In the genomic region with DNA sequence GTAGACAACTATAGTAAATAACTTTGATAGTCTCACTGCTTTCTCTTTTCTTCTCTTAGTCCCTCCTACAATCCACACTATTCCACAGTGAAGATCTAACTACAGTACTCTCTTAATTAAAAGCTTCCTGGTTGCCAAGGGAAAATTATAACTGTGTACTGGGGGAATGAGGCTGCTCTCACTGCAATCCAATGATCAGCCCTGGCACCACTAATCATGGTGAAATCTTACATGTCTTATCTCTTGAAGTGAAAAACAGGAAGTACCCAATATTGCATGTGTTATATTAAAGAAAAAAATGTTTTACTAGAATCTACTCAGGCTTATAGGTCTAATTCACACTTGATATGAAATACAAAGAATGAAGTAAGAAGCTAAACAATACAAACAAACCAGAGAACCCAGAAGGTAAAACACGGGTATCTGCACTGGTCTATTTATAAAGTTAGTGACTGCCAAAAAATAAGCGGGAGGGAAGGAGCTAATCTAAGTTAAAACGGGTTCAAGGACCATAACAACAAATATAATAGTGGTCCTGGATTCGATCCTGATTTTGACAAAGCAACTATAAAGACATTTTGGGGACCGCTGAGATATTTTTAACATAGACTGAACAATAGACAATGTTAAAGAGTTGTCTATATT, we compare ENCODE assay signal across 18 cellular contexts.
"Had no signal": no experiment of that assay in that cellular context is flagged by ENCODE, and none has a peak within 500 bp of the region (broad histone marks: within the 10 kb centered on the region; RNA-seq: fewer than 3 reads in every experiment).

No MANE protein-coding gene starts in this region.

- H3K27me3 ChIP-seq: gastrocnemius medialis, left lung, right atrium auricular region, tibial artery had no signal

- DNase-seq: activated CD4-positive, alpha-beta T cell treated with anti-CD3 and anti-CD28 coated beads for 1 hour; activated CD4-positive, alpha-beta T cell treated with anti-CD3 and anti-CD28 coated beads, Interleukin-2, amount 50 U/mL, for 4 hours; activated naive CD4-positive, alpha-beta T cell treated with Interleukin-2 at 50 U/mL for 16 hours; activated T-cell treated with anti-CD3 and anti-CD28 coated beads for 4 hours; aorta; cerebellar nuclear complex; effector memory CD4-positive, alpha-beta T cell; gastrocnemius medialis; left lung; mesenchymal stem cell; natural killer cell; stimulated activated CD4-positive, alpha-beta T cell treated with anti-CD3 and anti-CD28 coated beads, Interleukin-4, amount 100 ng/mL, for 24 hours; stimulated activated naive CD4-positive, alpha-beta T cell; tibial artery had no signal

- H3K36me3 ChIP-seq: gastrocnemius medialis, left lung, right atrium auricular region, tibial artery had no signal

- H3K9me3 ChIP-seq: gastrocnemius medialis, right atrium auricular region, tibial artery had no signal

- ATAC-seq: activated T-helper 17 cell treated with anti-CD3 and anti-CD28 coated beads, Interleukin-2, amount 50 U/mL, for 72 hours; gastrocnemius medialis; left lung had no signal

- H3K4me1 ChIP-seq: gastrocnemius medialis, right atrium auricular region, tibial artery had no signal

- H3K4me3 ChIP-seq: gastrocnemius medialis, left lung, right atrium auricular region, skin epidermis, tibial artery had no signal

- H3K27ac ChIP-seq: gastrocnemius medialis, left lung, right atrium auricular region, skin epidermis, tibial artery, VCaP had no signal
